In genomic region chr15:48810414-48811324, GRCh38 we compare ENCODE assay signal across 8 cellular contexts. TPM values are rescaled to one million over a fixed set of nuclear protein-coding genes. Genes with fewer than 3 reads are reported as not detected.
DNase-seq lines count a peak whose midpoint lies in the region; ATAC-seq, FAIRE-seq and TF ChIP-seq lines count a peak whose summit lies in the region.

CEP152 (minus strand) TSS chr15:48811069; CDS start chr15:48805649, 5,420 bp downstream.

- peak; percentile 99 for DNase-seq in BE2C
- peak; percentile 59 for DNase-seq in GM19239 (ENCODE audit: insufficient read length, low spot score)
- DNase-seq in NCI-H510A treated with DMSO at 0.1 percent for 48 hours (lab: John Stamatoyannopoulos, UW) = peak; percentile 99
- DNase-seq in activated CD4-positive, alpha-beta T cell treated with anti-CD3 and anti-CD28 coated beads for 1 hour = peak; percentile 95
- peak; percentile 100 for DNase-seq in chondrocyte (ENCODE audit: low spot score)
- peak; percentile 98 for DNase-seq in kidney
- peak; percentile 99 for DNase-seq in stimulated activated CD4-positive, alpha-beta T cell treated with anti-CD3 and anti-CD28 coated beads, Interleukin-15, amount 100 ng/mL, for 24 hours

- H3K4me1 ChIP-seq in BE2C = peaks cover 3% of the 10 kb centered on the region; the same call in 1 of the 2 replicates
- H3K4me1 ChIP-seq in kidney (ENCODE audit: control insufficient read depth in 1 of 2, insufficient read depth in 1 of 2, low read depth in 1 of 2, low read length in 2 of 2) = peaks cover 0 to 6% of the 10 kb centered on the region in 2 donors

- no peaks in the 10 kb centered on the region for H3K9me3 Mint-ChIP-seq in chondrocyte (ENCODE audit: low read depth)

- peak within 1 kb of the TSS; percentile 71 to 76 for H3K27ac ChIP-seq in kidney (ENCODE audit: low read depth in 2 of 2, low read length in 2 of 2)

- peak within 1 kb of the TSS; percentile 95 for H3K4me3 ChIP-seq in BE2C (ENCODE audit: low read depth, low read length)
- peak within 1 kb of the TSS; percentile 94 to 96 for H3K4me3 ChIP-seq in kidney (ENCODE audit: low read length in 2 of 2)

- peak; percentile 95 for ATAC-seq in HG03442 (IDR thresholded peaks at IDR 0.05; ENCODE audit: unreplicated experiment)

- H3K36me3 Mint-ChIP-seq in chondrocyte (ENCODE audit: low read depth) = no peaks in the 10 kb centered on the region

- H3K4me3 Mint-ChIP-seq in chondrocyte (ENCODE audit: unreplicated experiment) = peak within 1 kb of the TSS; percentile 92

- intact Hi-C loops in kidney (cut with DNase I) = no loop called here

- FAIRE-seq in GM19239 (lab: Jason Lieb, UNC) = peak; percentile 98
- peak; percentile 98 for FAIRE-seq in kidney (lab: Jason Lieb, UNC)

- H3K27me3 Mint-ChIP-seq in chondrocyte (ENCODE audit: low read depth) = no peaks in the 10 kb centered on the region

- peak within 1 kb of the TSS; percentile 84 to 87 for H3K9ac ChIP-seq in kidney (ENCODE audit: low read length in 2 of 2)

- no peak for TF ChIP-seq CTCF in BE2C (IDR thresholded peaks at IDR 0.05; ENCODE audit: low read depth, low read length)
- no peak for TF ChIP-seq CTCF in chondrocyte (IDR thresholded peaks at IDR 0.05)
- no peak for TF ChIP-seq CTCF in kidney (IDR thresholded peaks at IDR 0.05; ENCODE audit: borderline replicate concordance, extremely low read depth, insufficient read depth)

- H3K9me3 ChIP-seq in BE2C = no peaks in the 10 kb centered on the region
- no peaks in the 10 kb centered on the region for H3K9me3 ChIP-seq in kidney (ENCODE audit: control insufficient read depth in 1 of 2, low read length in 2 of 2)

- no peaks in the 10 kb centered on the region for H3K36me3 ChIP-seq in BE2C
- H3K36me3 ChIP-seq in kidney (ENCODE audit: control insufficient read depth in 1 of 2, insufficient read depth in 2 of 2, low read length in 2 of 2) = no peaks in the 10 kb centered on the region

- peak within 1 kb of the TSS; percentile 85 for H3K27ac Mint-ChIP-seq in chondrocyte (ENCODE audit: unreplicated experiment)

- H3K27me3 ChIP-seq in BE2C = no peaks in the 10 kb centered on the region

- peaks cover 28% of the 10 kb centered on the region for H3K4me1 Mint-ChIP-seq in chondrocyte (ENCODE audit: low read depth)

RNA-seq across cellular contexts. Expression of gene CEP152, which starts in this region (rescaled TPM):
- polyA plus RNA-seq in BE2C (2012; ENCODE audit: insufficient read depth, insufficient read length, low read depth) = 7.4 TPM
- total RNA-seq in chondrocyte (3.6 to 12.6 TPM (median 4.4 TPM) in 3 replicates), kidney (4.5 TPM)
- 1.4 TPM for polyA plus RNA-seq in kidney (ENCODE audit: insufficient read depth, low read depth, low replicate concordance)

Comparison
In these comparisons a context has a peak if more than half of its experiments do, and no peak if none do; other contexts are left out.
1. Peak in every context shown above with its lines: DNase-seq, ATAC-seq, H3K4me3 ChIP-seq and H3K27ac ChIP-seq.